Comparison of ENCODE assay signal across 33 cellular contexts in genomic region chr3:182562274-182562673, GRCh38.
"Had no signal": no experiment of that assay in that cellular context is flagged by ENCODE, and none has a peak within 500 bp of the region (broad histone marks: within the 10 kb centered on the region; RNA-seq: fewer than 3 reads in every experiment).

No MANE protein-coding gene starts in this region.

- H3K4me3 ChIP-seq: adrenal gland, body of pancreas, breast epithelium, cardiac muscle cell had no signal

- ATAC-seq: activated CD8-positive, alpha-beta T cell treated with anti-CD3 and anti-CD28 coated beads for 36 hours; activated naive CD4-positive, alpha-beta T cell treated with anti-CD3 and anti-CD28 coated beads, Interleukin-2, amount 50 U/mL, for 72 hours; activated T-cell treated with anti-CD3 and anti-CD28 coated beads, Interleukin-2, amount 50 U/mL, for 4 hours; activated T-cell treated with anti-CD3 and anti-CD28 coated beads, Interleukin-2, amount 50 U/mL, for 72 hours; activated T-helper 17 cell treated with anti-CD3 and anti-CD28 coated beads, Interleukin-2, amount 50 U/mL, for 72 hours; body of pancreas had no signal

- H3K4me1 ChIP-seq: adrenal gland, body of pancreas, breast epithelium had no signal

- DNase-seq: activated B cell treated with CpG ODN at 0.5 μM for 24 hours; activated CD4-positive, alpha-beta memory T cell treated with anti-CD3 and anti-CD28 coated beads for 36 hours; activated CD4-positive, alpha-beta T cell treated with anti-CD3 and anti-CD28 coated beads for 4 hours; activated CD4-positive, alpha-beta T cell treated with anti-CD3 and anti-CD28 coated beads, Interleukin-2, amount 10 ng/mL, durations not matched to agents 24 days and 14 days; activated CD4-positive, alpha-beta T cell treated with anti-CD3 and anti-CD28 coated beads, Interleukin-2, amount 50 U/mL, for 1 hour; activated CD4-positive, alpha-beta T cell treated with anti-CD3 and anti-CD28 coated beads, Interleukin-2, amount 50 U/mL, for 4 hours; activated CD4-positive, CD25-positive, alpha-beta regulatory T cell treated with anti-CD3 and anti-CD28 coated beads, Interleukin-2, amount 50 U/mL, for 72 hours; activated CD8-positive, alpha-beta memory T cell treated with anti-CD3 and anti-CD28 coated beads, Interleukin-2, amount 50 U/mL, for 4 hours; activated CD8-positive, alpha-beta T cell treated with anti-CD3 and anti-CD28 coated beads for 36 hours; activated effector memory CD4-positive, alpha-beta T cell treated with anti-CD3 and anti-CD28 coated beads, Interleukin-2, amount 50 U/mL, for 16 hours; activated gamma-delta T cell treated with Interleukin-2 at 50 U/mL for 16 hours; activated naive CD4-positive, alpha-beta T cell; activated naive CD4-positive, alpha-beta T cell treated with anti-CD3 and anti-CD28 coated beads for 36 hours; activated naive CD4-positive, alpha-beta T cell treated with anti-CD3 and anti-CD28 coated beads, Interleukin-2, amount 50 U/mL, for 16 hours; activated naive CD8-positive, alpha-beta T cell treated with anti-CD3 and anti-CD28 coated beads for 36 hours; activated T-cell treated with anti-CD3 and anti-CD28 coated beads for 4 hours; activated T-cell treated with anti-CD3 and anti-CD28 coated beads, Interleukin-2, amount 50 U/mL, for 1 hour; activated T-cell treated with anti-CD3 and anti-CD28 coated beads, Interleukin-2, amount 50 U/mL, for 4 hours; activated T-cell treated with anti-CD3 and anti-CD28 coated beads, Interleukin-2, amount 50 U/mL, for 72 hours; adrenal gland; amniotic stem cell; aorta; body of pancreas; brain microvascular endothelial cell; SW 1271; T-helper 1 cell; T-helper 2 cell; T-helper 9 cell had no signal

- H3K27me3 ChIP-seq: adrenal gland, body of pancreas, brain microvascular endothelial cell, breast epithelium, cardiac muscle cell had no signal

- H3K9me3 ChIP-seq: adrenal gland, body of pancreas had no signal

- H3K27ac ChIP-seq: adrenal gland, body of pancreas, brain microvascular endothelial cell, breast epithelium, cardiac muscle cell, VCaP had no signal

- H3K36me3 ChIP-seq: adrenal gland, brain microvascular endothelial cell, breast epithelium, cardiac muscle cell had no signal
